ENCODE assay signal across 8 cellular contexts in genomic region chr11:65419460-65419772, GRCh38. TPM values are rescaled to one million over a fixed set of nuclear protein-coding genes. Genes with fewer than 3 reads are reported as not detected.
DNase-seq lines count a peak whose midpoint lies in the region; ATAC-seq and TF ChIP-seq lines count a peak whose summit lies in the region.

No MANE protein-coding gene starts in this region.

- WGBS in urinary bladder = 29% methylated on average over 7 of the region's 7 CpGs

- H3K4me1 Mint-ChIP-seq in activated naive CD4-positive, alpha-beta T cell treated with anti-CD3 and anti-CD28 coated beads, Interleukin-2, amount 50 U/mL, for 24 hours = peaks cover 44% of the 10 kb centered on the region
- peaks cover 75% of the 10 kb centered on the region for H3K4me1 Mint-ChIP-seq in mesothelial cell of epicardium

- peak overlapping the region; percentile 96 for H3K4me3 Mint-ChIP-seq in activated naive CD4-positive, alpha-beta T cell treated with anti-CD3 and anti-CD28 coated beads, Interleukin-2, amount 50 U/mL, for 24 hours
- H3K4me3 Mint-ChIP-seq in mesothelial cell of epicardium = peak overlapping the region; percentile 60

- H3K27ac Mint-ChIP-seq in activated naive CD4-positive, alpha-beta T cell treated with anti-CD3 and anti-CD28 coated beads, Interleukin-2, amount 50 U/mL, for 24 hours = peak overlapping the region; percentile 97
- peak overlapping the region; percentile 100 for H3K27ac Mint-ChIP-seq in mesothelial cell of epicardium

- no peak for ATAC-seq in HG03175 (IDR thresholded peaks at IDR 0.05; ENCODE audit: unreplicated experiment)

- H3K27ac ChIP-seq in urinary bladder (ENCODE audit: low read depth) = peak overlapping the region; percentile 96

- no peaks in the 10 kb centered on the region for H3K9me3 Mint-ChIP-seq in activated naive CD4-positive, alpha-beta T cell treated with anti-CD3 and anti-CD28 coated beads, Interleukin-2, amount 50 U/mL, for 24 hours
- no peaks in the 10 kb centered on the region for H3K9me3 Mint-ChIP-seq in mesothelial cell of epicardium

- H3K36me3 ChIP-seq in urinary bladder (ENCODE audit: insufficient read depth) = no peaks in the 10 kb centered on the region

- DNase-seq in activated naive CD4-positive, alpha-beta T cell treated with Interleukin-2 at 50 U/mL for 16 hours = no peak
- DNase-seq in cardiac fibroblast (ENCODE audit: low read depth in 2 of 2) (no peak), mesothelial cell of epicardium (ENCODE audit: low spot score in 2 of 2, unreplicated experiment in 2 of 2) (no peak), NCI-H1694 (lab: John Stamatoyannopoulos, UW) (no peak), NCI-H748 (lab: John Stamatoyannopoulos, UW; ENCODE audit: unreplicated experiment) (no peak)

- H3K36me3 Mint-ChIP-seq in activated naive CD4-positive, alpha-beta T cell treated with anti-CD3 and anti-CD28 coated beads, Interleukin-2, amount 50 U/mL, for 24 hours = peaks cover 10% of the 10 kb centered on the region
- no peaks in the 10 kb centered on the region for H3K36me3 Mint-ChIP-seq in mesothelial cell of epicardium

- no peaks in the 10 kb centered on the region for H3K27me3 Mint-ChIP-seq in activated naive CD4-positive, alpha-beta T cell treated with anti-CD3 and anti-CD28 coated beads, Interleukin-2, amount 50 U/mL, for 24 hours
- no peaks in the 10 kb centered on the region for H3K27me3 Mint-ChIP-seq in mesothelial cell of epicardium (ENCODE audit: low read depth)

- no peak for TF ChIP-seq CTCF in cardiac fibroblast (IDR thresholded peaks at IDR 0.05; ENCODE audit: low read depth, low read length)
- no peak for TF ChIP-seq CTCF in mesothelial cell of epicardium (IDR thresholded peaks at IDR 0.05; ENCODE audit: unreplicated experiment)

- no peaks in the 10 kb centered on the region for H3K4me1 ChIP-seq in urinary bladder (ENCODE audit: insufficient read depth)

- peak overlapping the region; percentile 25 to 37 for H3K4me3 ChIP-seq in cardiac fibroblast (replicated peaks in 1 of 2; ENCODE audit: low read depth in 2 of 2, low read length in 2 of 2)
- peak overlapping the region; percentile 9 for H3K4me3 ChIP-seq in urinary bladder (ENCODE audit: low read depth, low read length)

RNA-seq across cellular contexts. Expression of gene NEAT1, which starts 3.2 kb away (rescaled TPM):
- 236 to 269 TPM (median 246 TPM) in 3 replicates for total RNA-seq in mesothelial cell of epicardium
- total RNA-seq in urinary bladder = 104 TPM
- polyA plus RNA-seq in urinary bladder = 450 TPM

RNA-seq across cellular contexts. Expression of gene FRMD8, which starts 33.0 kb away (rescaled TPM):
- total RNA-seq in mesothelial cell of epicardium (23.5 to 26.4 TPM (median 25.0 TPM) in 3 replicates), urinary bladder (17.3 TPM)
- 26.3 TPM for polyA plus RNA-seq in urinary bladder

RNA-seq across cellular contexts. Expression of gene SLC25A45, which starts 37.0 kb away (rescaled TPM):
- total RNA-seq in mesothelial cell of epicardium (3.9 to 4.7 TPM (median 4.7 TPM) in 3 replicates), urinary bladder (5.0 TPM)
- 4.3 TPM for polyA plus RNA-seq in urinary bladder
